ENCODE assay signal across 12 cellular contexts in the genomic region with DNA sequence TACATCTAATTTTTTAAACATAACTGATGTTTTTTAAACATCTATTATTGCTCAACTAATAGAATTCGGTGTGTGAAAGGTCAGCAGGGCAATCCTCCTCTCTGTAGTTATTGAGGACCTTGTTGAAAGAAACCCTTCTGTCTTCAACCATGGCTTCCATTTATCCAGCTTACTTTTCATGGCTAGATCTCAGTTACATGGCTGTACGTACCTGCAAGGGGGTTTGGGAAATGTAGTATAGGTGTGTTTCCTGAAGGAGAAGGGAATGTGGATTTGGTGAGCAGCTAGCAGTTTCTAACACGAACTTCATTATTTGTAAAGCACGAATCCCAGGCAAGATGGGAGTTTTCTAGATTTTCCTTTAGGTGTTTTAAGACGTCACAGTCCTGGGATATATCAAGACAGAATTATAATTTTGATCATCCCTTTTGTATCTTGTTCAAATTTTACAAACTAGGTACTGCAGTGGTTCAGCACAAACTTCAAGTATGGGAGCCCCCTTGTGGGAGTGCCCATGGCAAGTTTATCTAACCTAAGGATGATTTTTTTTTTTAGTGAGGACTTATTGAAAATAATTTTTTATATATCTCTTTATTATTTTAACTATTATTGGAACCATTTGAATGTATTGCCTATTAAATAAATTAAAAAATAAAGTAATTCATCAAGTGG.
DNase-seq lines count a peak whose midpoint lies in the region; ATAC-seq and TF ChIP-seq lines count a peak whose summit lies in the region.
"Had no signal": no experiment of that assay in that cellular context is flagged by ENCODE, and none has a peak within 500 bp of the region (broad histone marks: within the 10 kb centered on the region; RNA-seq: fewer than 3 reads in every experiment).

No MANE protein-coding gene starts in this region.

- no peaks in the 10 kb centered on the region for H3K36me3 ChIP-seq in HEK293 (ENCODE audit: control insufficient read depth in 2 of 2, insufficient read depth in 1 of 2, low read length in 2 of 2)

- no peak overlapping the region for H3K4me3 ChIP-seq in HEK293 (ENCODE audit: low read depth, low read length)
- no peak overlapping the region for H3K4me3 ChIP-seq in fibroblast of pulmonary artery (replicated peaks; ENCODE audit: low read depth, low read length)

- H3K9me3 ChIP-seq in HEK293 (ENCODE audit: control insufficient read depth, insufficient read depth, low read depth, low read length) = no peaks in the 10 kb centered on the region

- POLR2A ChIA-PET in HEK293 (lab: Yijun Ruan, JAX) = no interaction called here

- H3K4me1 ChIP-seq in HEK293 (ENCODE audit: control insufficient read depth, insufficient read depth, low read length) = no peaks in the 10 kb centered on the region

- ATAC-seq in SK-N-SH treated with all-trans-retinoic acid at 6 μM for 48 hours (peak; percentile 44), GM21526 (IDR thresholded peaks at IDR 0.05; ENCODE audit: low FRiP score, unreplicated experiment) (no peak)
- ATAC-seq: stimulated activated naive B cell treated with anti-CD40 and anti-IgM and Interleukin-4, amounts not matched to agents 10 μg/mL and 1 μg/mL and 100 μg/mL, for 72 hours had no signal

- TF ChIP-seq CTCF in HEK293 (tag by site-specific recombination; IDR thresholded peaks at IDR 0.05) (no peak), fibroblast of pulmonary artery (IDR thresholded peaks at IDR 0.05; ENCODE audit: low read length, missing control alignments) (peak; percentile 30)

- CTCF ChIA-PET in HEK293 (lab: Yijun Ruan, JAX) = interaction anchor here (0.8 to 1.6 kb wide), 3 partner anchors 9 to 187 kb away, joined by 3 to 6 read pairs (median 3); no protein-coding TSS in a partner anchor

- in situ Hi-C loops in ACHN (cut with HindIII; ENCODE audit: low pct_ligation_motif_present, low pct_unique_long_range_greater_than_20kb, low sequenced_read_pairs) = no loop called here

- no peak overlapping the region for H3K27ac ChIP-seq in HEK293 (ENCODE audit: extremely low read depth, low read depth, low read length)

- DNase-seq in ACHN (peak; percentile 4), fibroblast of pulmonary artery (ENCODE audit: low read depth) (peak; percentile 22), NCI-H187 treated with DMSO at 0.1 percent for 48 hours (lab: John Stamatoyannopoulos, UW) (no peak), D341Med (ENCODE audit: low spot score) (no peak), NCI-H1105 treated with DMSO at 0.1 percent for 48 hours (lab: John Stamatoyannopoulos, UW) (no peak)
- DNase-seq: hypothalamus; NCI-H187; stimulated activated CD4-positive, alpha-beta T cell treated with anti-CD3 and anti-CD28 coated beads, Interleukin-1b, Interleukin-23, amount 100 ng/mL, for 48 hours; stimulated activated naive B cell treated with anti-CD40 and anti-IgM and Interleukin-4, amounts not matched to agents 10 μg/mL and 1 μg/mL and 100 μg/mL, for 72 hours had no signal

TF ChIP-seq in HEK293, 187 proteins besides CTCF, POLR2A, EP300 and RAD21:
- TF ChIP-seq ZNF214 (tag by site-specific recombination; IDR thresholded peaks at IDR 0.05; ENCODE audit: borderline replicate concordance) (peak; percentile 69; the same call in 1 of the 2 replicates), MYNN (tag by site-specific recombination; IDR thresholded peaks at IDR 0.05; ENCODE audit: borderline replicate concordance) (no peak)
TF ChIP-seq in HEK293: peak in this region for 1.

TF ChIP-seq in SK-N-SH treated with all-trans-retinoic acid at 6 μM for 48 hours, 23 proteins besides CTCF, POLR2A, EP300 and RAD21 (continues in another document):
- TF ChIP-seq ZNF70 (CRISPR knock-in tag; IDR thresholded peaks at IDR 0.05) (no peak), ISL1 (CRISPR knock-in tag; IDR thresholded peaks at IDR 0.05) (no peak), CSRNP3 (CRISPR knock-in tag; IDR thresholded peaks at IDR 0.05) (no peak), ZFP30 (CRISPR knock-in tag; IDR thresholded peaks at IDR 0.05) (no peak), OSR1 (CRISPR knock-in tag; IDR thresholded peaks at IDR 0.05) (no peak), ZNF565 (CRISPR knock-in tag; conservative IDR thresholded peaks at IDR 0.05; ENCODE audit: low read depth) (no peak), POU6F1 (CRISPR knock-in tag; IDR thresholded peaks at IDR 0.05; ENCODE audit: borderline replicate concordance, low read depth) (no peak), ARNTL (CRISPR knock-in tag; IDR thresholded peaks at IDR 0.05; ENCODE audit: borderline replicate concordance, low read depth) (no peak), ESRRG (CRISPR knock-in tag; IDR thresholded peaks at IDR 0.05) (no peak), PPARA (CRISPR knock-in tag; IDR thresholded peaks at IDR 0.05; ENCODE audit: borderline replicate concordance) (no peak), ZC3H10 (CRISPR knock-in tag; IDR thresholded peaks at IDR 0.05) (no peak), GLIS3 (CRISPR knock-in tag; IDR thresholded peaks at IDR 0.05) (no peak; the same call in 1 of the 2 replicates), BACH2 (CRISPR knock-in tag; IDR thresholded peaks at IDR 0.05; ENCODE audit: borderline replicate concordance) (no peak), RARB (CRISPR knock-in tag; IDR thresholded peaks at IDR 0.05) (no peak), ZNF8 (CRISPR knock-in tag; IDR thresholded peaks at IDR 0.05) (no peak), TCF4 (CRISPR knock-in tag; IDR thresholded peaks at IDR 0.05; ENCODE audit: borderline replicate concordance) (no peak), PATZ1 (CRISPR knock-in tag; IDR thresholded peaks at IDR 0.05; ENCODE audit: borderline replicate concordance) (no peak)
- TF ChIP-seq, protein P1, sequence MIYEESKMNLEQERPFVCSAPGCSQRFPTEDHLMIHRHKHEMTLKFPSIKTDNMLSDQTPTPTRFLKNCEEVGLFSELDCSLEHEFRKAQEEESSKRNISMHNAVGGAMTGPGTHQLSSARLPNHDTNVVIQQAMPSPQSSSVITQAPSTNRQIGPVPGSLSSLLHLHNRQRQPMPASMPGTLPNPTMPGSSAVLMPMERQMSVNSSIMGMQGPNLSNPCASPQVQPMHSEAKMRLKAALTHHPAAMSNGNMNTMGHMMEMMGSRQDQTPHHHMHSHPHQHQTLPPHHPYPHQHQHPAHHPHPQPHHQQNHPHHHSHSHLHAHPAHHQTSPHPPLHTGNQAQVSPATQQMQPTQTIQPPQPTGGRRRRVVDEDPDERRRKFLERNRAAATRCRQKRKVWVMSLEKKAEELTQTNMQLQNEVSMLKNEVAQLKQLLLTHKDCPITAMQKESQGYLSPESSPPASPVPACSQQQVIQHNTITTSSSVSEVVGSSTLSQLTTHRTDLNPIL (CRISPR knock-in tag; IDR thresholded peaks at IDR 0.05; ENCODE audit: low read depth) = no peak

Comparison
In these comparisons a context has a peak if more than half of its experiments do, and no peak if none do; other contexts are left out.
1. DNase-seq: peak in ACHN (single experiment) and fibroblast of pulmonary artery (single experiment); none in NCI-H187 treated with DMSO at 0.1 percent for 48 hours (single experiment), D341Med (single experiment) and NCI-H1105 treated with DMSO at 0.1 percent for 48 hours (single experiment).